Comparison of ENCODE assay signal across 13 cellular contexts in the genomic region with DNA sequence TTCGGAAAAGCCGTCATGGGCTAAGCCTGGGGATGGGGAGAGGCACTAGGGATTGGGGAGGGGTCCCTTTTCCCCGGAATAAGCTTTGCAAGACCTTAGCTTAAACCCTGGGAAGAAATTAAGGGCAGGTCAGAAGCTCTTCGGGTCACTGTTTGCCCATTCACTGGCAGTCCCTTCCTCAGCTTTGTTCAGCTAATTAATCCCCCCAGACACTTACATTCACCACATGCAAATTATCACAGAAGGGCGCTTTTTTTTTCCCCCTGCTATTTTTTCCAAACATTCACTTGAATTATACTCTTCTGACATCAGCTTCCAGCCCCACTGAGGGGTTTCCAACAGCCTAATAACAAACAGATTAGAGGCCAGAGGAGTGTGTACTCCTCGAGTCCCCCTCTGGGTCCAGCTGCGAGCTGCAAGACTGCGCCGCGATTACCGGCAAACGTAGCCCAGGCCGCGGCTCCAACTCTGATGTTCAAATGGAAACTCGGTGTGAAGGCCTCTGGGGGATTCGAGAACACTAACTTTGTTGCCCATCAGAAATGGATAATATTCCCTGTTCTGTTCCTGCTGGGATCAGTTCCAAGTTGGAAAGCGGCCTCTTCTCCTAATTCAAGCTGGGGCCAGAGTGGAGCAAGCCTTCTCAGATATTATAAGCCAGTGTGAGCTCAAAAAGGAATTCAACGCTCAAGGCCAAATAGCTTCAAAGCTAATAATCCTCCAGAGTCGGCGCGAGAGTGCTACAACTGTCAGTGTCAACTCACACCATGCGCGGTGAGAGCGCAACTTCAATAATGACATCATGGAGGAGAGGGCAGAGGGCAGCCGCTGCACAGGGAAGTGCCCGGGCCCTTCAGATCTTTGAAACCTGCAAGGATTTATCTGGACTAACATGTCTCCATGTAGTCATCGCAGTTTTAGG.
A peak's percentile ranks its signal among the peaks of the same experiment; 100 is the strongest.
DNase-seq lines count a peak whose midpoint lies in the region; ATAC-seq and TF ChIP-seq lines count a peak whose summit lies in the region.
"Had no signal": no experiment of that assay in that cellular context is flagged by ENCODE, and none has a peak within 500 bp of the region (broad histone marks: within the 10 kb centered on the region; RNA-seq: fewer than 3 reads in every experiment).

No MANE protein-coding gene starts in this region.

- no peak overlapping the region for H2BK12ac ChIP-seq in mesenchymal stem cell (ENCODE audit: low read length in 2 of 2)

- H3K23ac ChIP-seq in mesenchymal stem cell (ENCODE audit: low read length in 2 of 2) = no peak overlapping the region

- no peaks in the 10 kb centered on the region for H3K36me3 Mint-ChIP-seq in activated naive CD4-positive, alpha-beta T cell treated with anti-CD3 and anti-CD28 coated beads, Interleukin-2, amount 10 ng/mL, durations not matched to agents 7 days and 5 days
- no peaks in the 10 kb centered on the region for H3K36me3 Mint-ChIP-seq in activated CD4-positive, alpha-beta T cell treated with anti-CD3 and anti-CD28 coated beads for 36 hours (ENCODE audit: low read depth)
- H3K36me3 Mint-ChIP-seq: activated naive CD8-positive, alpha-beta T cell treated with anti-CD3 and anti-CD28 coated beads, Interleukin-2, amount 10 ng/mL, durations not matched to agents 7 days and 5 days; CD14-positive monocyte; naive thymus-derived CD8-positive, alpha-beta T cell had no signal

- CTCF ChIA-PET in activated naive CD4-positive, alpha-beta T cell treated with anti-CD3 and anti-CD28 coated beads, Interleukin-2, amount 10 ng/mL, durations not matched to agents 7 days and 5 days (lab: Charles Lee) = no interaction called here
- CTCF ChIA-PET in activated CD4-positive, alpha-beta T cell treated with anti-CD3 and anti-CD28 coated beads for 36 hours (lab: Charles Lee) = no interaction called here

- no peaks in the 10 kb centered on the region for H3K79me1 ChIP-seq in mesenchymal stem cell (replicated peaks; ENCODE audit: low read length, poor library complexity, severe bottlenecking)

- no peak overlapping the region for H3K4me3 ChIP-seq in fibroblast of lung (replicated peaks in 1 of 4; ENCODE audit: control extremely low read depth in 1 of 4, insufficient read depth in 1 of 4, low read depth in 3 of 4, low read length in 4 of 4)
- peak overlapping the region in 1 of 2 experiments; percentile 7 for H3K4me3 ChIP-seq in mesenchymal stem cell (ENCODE audit: insufficient read depth in 1 of 2, low read depth in 1 of 2, low read length in 2 of 2)
- H3K4me3 ChIP-seq in subcutaneous abdominal adipose tissue (ENCODE audit: low read depth in 1 of 5, low read length in 5 of 5) = peak overlapping the region in 2 of 5 donors; percentile 8 to 17
- no peak overlapping the region for H3K4me3 ChIP-seq in suprapubic skin

- no peak for TF ChIP-seq POLR2A in suprapubic skin (IDR thresholded peaks at IDR 0.05)

- H3K14ac ChIP-seq in mesenchymal stem cell (ENCODE audit: low read length in 2 of 2) = no peak overlapping the region

- no peak overlapping the region for H4K91ac ChIP-seq in mesenchymal stem cell (ENCODE audit: low read length)

- H3K4me1 Mint-ChIP-seq in activated naive CD4-positive, alpha-beta T cell treated with anti-CD3 and anti-CD28 coated beads, Interleukin-2, amount 10 ng/mL, durations not matched to agents 7 days and 5 days = no peaks in the 10 kb centered on the region
- no peaks in the 10 kb centered on the region for H3K4me1 Mint-ChIP-seq in activated CD4-positive, alpha-beta T cell treated with anti-CD3 and anti-CD28 coated beads for 36 hours
- H3K4me1 Mint-ChIP-seq: activated CD4-positive, alpha-beta memory T cell treated with anti-CD3 and anti-CD28 coated beads, Interleukin-2, amount 10 ng/mL, durations not matched to agents 7 days and 5 days; activated naive CD8-positive, alpha-beta T cell treated with anti-CD3 and anti-CD28 coated beads, Interleukin-2, amount 10 ng/mL, durations not matched to agents 7 days and 5 days; CD14-positive monocyte; naive thymus-derived CD8-positive, alpha-beta T cell had no signal

- H3K27ac Mint-ChIP-seq in activated naive CD4-positive, alpha-beta T cell treated with anti-CD3 and anti-CD28 coated beads, Interleukin-2, amount 10 ng/mL, durations not matched to agents 7 days and 5 days = no peak overlapping the region
- H3K27ac Mint-ChIP-seq in activated CD4-positive, alpha-beta T cell treated with anti-CD3 and anti-CD28 coated beads for 36 hours = no peak overlapping the region
- H3K27ac Mint-ChIP-seq: activated CD4-positive, alpha-beta memory T cell treated with anti-CD3 and anti-CD28 coated beads, Interleukin-2, amount 10 ng/mL, durations not matched to agents 7 days and 5 days; activated naive CD8-positive, alpha-beta T cell treated with anti-CD3 and anti-CD28 coated beads, Interleukin-2, amount 10 ng/mL, durations not matched to agents 7 days and 5 days; CD14-positive monocyte; naive thymus-derived CD8-positive, alpha-beta T cell had no signal

- no peak overlapping the region for H3K18ac ChIP-seq in mesenchymal stem cell (ENCODE audit: low read depth in 1 of 2, low read length in 2 of 2)

- H3K27me3 Mint-ChIP-seq in activated naive CD4-positive, alpha-beta T cell treated with anti-CD3 and anti-CD28 coated beads, Interleukin-2, amount 10 ng/mL, durations not matched to agents 7 days and 5 days = no peaks in the 10 kb centered on the region
- H3K27me3 Mint-ChIP-seq in activated CD4-positive, alpha-beta T cell treated with anti-CD3 and anti-CD28 coated beads for 36 hours = no peaks in the 10 kb centered on the region
- H3K27me3 Mint-ChIP-seq: activated CD4-positive, alpha-beta memory T cell treated with anti-CD3 and anti-CD28 coated beads, Interleukin-2, amount 10 ng/mL, durations not matched to agents 7 days and 5 days had no signal

- H3K27ac ChIP-seq in fibroblast of lung (ENCODE audit: insufficient read depth, low read length) = no peak overlapping the region
- no peak overlapping the region for H3K27ac ChIP-seq in mesenchymal stem cell (ENCODE audit: low read length, poor library complexity, severe bottlenecking)
- peak overlapping the region; percentile 25 for H3K27ac ChIP-seq in subcutaneous abdominal adipose tissue (ENCODE audit: low read depth, low read length)
- no peak overlapping the region for H3K27ac ChIP-seq in suprapubic skin

- peak overlapping the region; percentile 68 for H3K4me2 ChIP-seq in fibroblast of lung (ENCODE audit: extremely low read depth, insufficient read depth, low read length)
- H3K4me2 ChIP-seq in mesenchymal stem cell (ENCODE audit: low read length, poor library complexity, severe bottlenecking) = no peak overlapping the region

- H3K79me2 ChIP-seq in fibroblast of lung (ENCODE audit: control insufficient read depth, insufficient read depth, low read length) = no peaks in the 10 kb centered on the region

- H3K27me3 ChIP-seq in fibroblast of lung (ENCODE audit: control insufficient read depth, insufficient read depth, low read length) (no peaks in the 10 kb centered on the region), mesenchymal stem cell (ENCODE audit: control insufficient read depth in 1 of 2, insufficient read depth in 1 of 2, low read length in 2 of 2) (peaks cover 0 to 3% of the 10 kb centered on the region in 2 experiments), subcutaneous abdominal adipose tissue (ENCODE audit: control insufficient read depth in 5 of 5, insufficient read depth in 4 of 5, low read length in 5 of 5) (no peaks in the 10 kb centered on the region), suprapubic skin (no peaks in the 10 kb centered on the region)

- H3K9me3 Mint-ChIP-seq in activated naive CD4-positive, alpha-beta T cell treated with anti-CD3 and anti-CD28 coated beads, Interleukin-2, amount 10 ng/mL, durations not matched to agents 7 days and 5 days = peaks cover 7% of the 10 kb centered on the region
- H3K9me3 Mint-ChIP-seq in activated CD4-positive, alpha-beta T cell treated with anti-CD3 and anti-CD28 coated beads for 36 hours (ENCODE audit: low read depth) = no peaks in the 10 kb centered on the region
- H3K9me3 Mint-ChIP-seq: activated naive CD8-positive, alpha-beta T cell treated with anti-CD3 and anti-CD28 coated beads, Interleukin-2, amount 10 ng/mL, durations not matched to agents 7 days and 5 days; naive thymus-derived CD8-positive, alpha-beta T cell had no signal

- H4K20me1 ChIP-seq in fibroblast of lung (ENCODE audit: control insufficient read depth, extremely low read depth, insufficient read depth, low read length) = no peaks in the 10 kb centered on the region

- no peak overlapping the region for H3K4me3 Mint-ChIP-seq in activated naive CD4-positive, alpha-beta T cell treated with anti-CD3 and anti-CD28 coated beads, Interleukin-2, amount 10 ng/mL, durations not matched to agents 7 days and 5 days
- no peak overlapping the region for H3K4me3 Mint-ChIP-seq in activated CD4-positive, alpha-beta T cell treated with anti-CD3 and anti-CD28 coated beads for 36 hours
- H3K4me3 Mint-ChIP-seq: activated CD4-positive, alpha-beta memory T cell treated with anti-CD3 and anti-CD28 coated beads, Interleukin-2, amount 10 ng/mL, durations not matched to agents 7 days and 5 days; activated naive CD8-positive, alpha-beta T cell treated with anti-CD3 and anti-CD28 coated beads, Interleukin-2, amount 10 ng/mL, durations not matched to agents 7 days and 5 days; CD14-positive monocyte; naive thymus-derived CD8-positive, alpha-beta T cell had no signal

- no peaks in the 10 kb centered on the region for H3K36me3 ChIP-seq in fibroblast of lung (ENCODE audit: control insufficient read depth, insufficient read depth, low read length)
- no peaks in the 10 kb centered on the region for H3K36me3 ChIP-seq in mesenchymal stem cell (ENCODE audit: control insufficient read depth in 1 of 2, insufficient read depth in 2 of 2, low read depth in 1 of 2, low read length in 2 of 2)
- no peaks in the 10 kb centered on the region for H3K36me3 ChIP-seq in subcutaneous abdominal adipose tissue (ENCODE audit: control insufficient read depth in 5 of 5, insufficient read depth in 5 of 5, low read length in 5 of 5)
- H3K36me3 ChIP-seq in suprapubic skin = no peaks in the 10 kb centered on the region

- peaks cover 2% of the 10 kb centered on the region for H3K4me1 ChIP-seq in fibroblast of lung (ENCODE audit: control insufficient read depth, extremely low read depth, insufficient read depth, low read length)
- peaks cover 5% of the 10 kb centered on the region for H3K4me1 ChIP-seq in mesenchymal stem cell (ENCODE audit: control insufficient read depth, insufficient read depth, low read depth, low read length)
- H3K4me1 ChIP-seq in subcutaneous abdominal adipose tissue (ENCODE audit: control insufficient read depth in 5 of 5, insufficient read depth in 5 of 5, low read length in 5 of 5) = peaks cover 0 to 24% (median 17%) of the 10 kb centered on the region in 5 donors
- peaks cover 6% of the 10 kb centered on the region for H3K4me1 ChIP-seq in suprapubic skin

- H2AK5ac ChIP-seq in mesenchymal stem cell (ENCODE audit: low read length, severe bottlenecking) = peak overlapping the region; percentile 15

- TF ChIP-seq CTCF in fibroblast of lung (conservative IDR thresholded peaks at IDR 0.05 in 1 of 2, IDR thresholded peaks at IDR 0.05 in 1 of 2; ENCODE audit: low read depth in 1 of 2, low read length in 2 of 2) (no peak), suprapubic skin (IDR thresholded peaks at IDR 0.05) (no peak)

- no peak for ATAC-seq in activated CD4-positive, alpha-beta T cell treated with anti-CD3 and anti-CD28 coated beads for 36 hours
- ATAC-seq: naive thymus-derived CD8-positive, alpha-beta T cell; Panc1 had no signal

- intact Hi-C loops in activated CD4-positive, alpha-beta T cell treated with anti-CD3 and anti-CD28 coated beads for 36 hours (cut with DNase I, micrococcal nuclease) = loop anchor here in 1 of 2 experiments (10.0 kb wide), 1 partner anchor 595 kb away; no protein-coding TSS in a partner anchor

- H3K9me3 ChIP-seq in fibroblast of lung (ENCODE audit: control insufficient read depth, insufficient read depth, low read depth, low read length) (no peaks in the 10 kb centered on the region), mesenchymal stem cell (ENCODE audit: control insufficient read depth, low read length) (no peaks in the 10 kb centered on the region), subcutaneous abdominal adipose tissue (ENCODE audit: control insufficient read depth in 5 of 5, low read length in 5 of 5) (no peaks in the 10 kb centered on the region), suprapubic skin (no peaks in the 10 kb centered on the region)

- WGBS in mesenchymal stem cell = 92% methylated on average over 27 of the region's 27 CpGs
- WGBS in suprapubic skin = 52% methylated on average over 27 of the region's 27 CpGs

- H3K4ac ChIP-seq in mesenchymal stem cell (ENCODE audit: low read depth in 1 of 2, low read length in 2 of 2) = no peak overlapping the region

- no peak overlapping the region for H2BK120ac ChIP-seq in mesenchymal stem cell (ENCODE audit: low read depth, low read length)

- H2AFZ ChIP-seq in fibroblast of lung (ENCODE audit: low read length) (peak overlapping the region; percentile 57), mesenchymal stem cell (ENCODE audit: low read depth, low read length) (no peak overlapping the region)

- H4K8ac ChIP-seq in mesenchymal stem cell (ENCODE audit: low read length) = no peak overlapping the region

- POLR2A ChIA-PET in activated CD4-positive, alpha-beta T cell treated with anti-CD3 and anti-CD28 coated beads for 36 hours (lab: Charles Lee) = no interaction called here

- no peak overlapping the region for H2BK15ac ChIP-seq in mesenchymal stem cell (ENCODE audit: low read depth, poor library complexity, severe bottlenecking)

- DNase-seq in NCI-H69 (lab: John Stamatoyannopoulos, UW) (peak; percentile 92), fibroblast of lung (ENCODE audit: low read depth in 2 of 2) (peak in 1 of 2 donors; percentile 56), mesenchymal stem cell (no peak), activated T-cell treated with anti-CD3 and anti-CD28 coated beads for 4 hours (no peak), suprapubic skin (ENCODE audit: low spot score in 2 of 2) (no peak)
- no peak for DNase-seq in activated naive CD4-positive, alpha-beta T cell treated with anti-CD3 and anti-CD28 coated beads, Interleukin-2, amount 10 ng/mL, durations not matched to agents 7 days and 5 days
- no peak for DNase-seq in activated CD4-positive, alpha-beta T cell treated with anti-CD3 and anti-CD28 coated beads for 36 hours
- DNase-seq: activated CD4-positive, alpha-beta memory T cell treated with anti-CD3 and anti-CD28 coated beads, Interleukin-2, amount 10 ng/mL, durations not matched to agents 7 days and 5 days; activated naive CD8-positive, alpha-beta T cell treated with anti-CD3 and anti-CD28 coated beads, Interleukin-2, amount 10 ng/mL, durations not matched to agents 7 days and 5 days; naive thymus-derived CD8-positive, alpha-beta T cell had no signal

- H2BK5ac ChIP-seq in mesenchymal stem cell (ENCODE audit: low read depth, low read length, poor library complexity, severe bottlenecking) = no peak overlapping the region

- no peak for TF ChIP-seq EP300 in suprapubic skin (IDR thresholded peaks at IDR 0.05)

- H3K9ac ChIP-seq in fibroblast of lung (ENCODE audit: insufficient read depth, low read length) (no peak overlapping the region), mesenchymal stem cell (ENCODE audit: low read length) (peak overlapping the region; percentile 41), subcutaneous abdominal adipose tissue (ENCODE audit: low read length in 5 of 5) (no peak overlapping the region)
